1 cellular context compared by ENCODE assay signal in the genomic region with DNA sequence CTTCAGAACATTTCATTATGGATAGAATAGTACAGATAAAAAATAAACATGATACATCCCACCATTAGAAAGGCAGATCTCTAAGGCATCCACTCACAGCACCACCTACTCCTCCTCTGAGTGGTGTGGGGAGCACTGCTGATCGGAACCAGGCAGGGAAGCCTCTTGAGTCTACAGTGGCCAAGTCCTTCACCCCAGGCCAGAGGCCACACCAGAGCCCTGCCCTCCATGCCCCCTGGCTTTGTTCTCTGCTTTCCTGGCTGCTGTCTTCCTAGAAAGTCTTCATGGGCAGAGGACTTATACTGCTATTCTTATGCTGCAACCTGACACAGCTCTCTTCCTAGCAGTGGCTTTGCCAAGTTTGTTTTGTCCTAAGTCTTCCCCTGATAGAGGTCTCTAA.
TF ChIP-seq lines count a peak whose summit lies in the region.

No MANE protein-coding gene starts in this region.

TF ChIP-seq in HepG2, 621 proteins besides CTCF, POLR2A, EP300 and RAD21:
- peak; percentile 79 for TF ChIP-seq ZNF263 (CRISPR knock-in tag; IDR thresholded peaks at IDR 0.05)
- TF ChIP-seq TBL1XR1 (IDR thresholded peaks at IDR 0.05; ENCODE audit: borderline replicate concordance, low read length, partially characterized antibody): no peak
